21 cellular contexts compared by ENCODE assay signal in genomic region chr2:156841321-156841720, GRCh38.
A peak's percentile ranks its signal among the peaks of the same experiment; 100 is the strongest.
DNase-seq lines count a peak whose midpoint lies in the region; ATAC-seq lines count a peak whose summit lies in the region.
"Had no signal": no experiment of that assay in that cellular context is flagged by ENCODE, and none has a peak within 500 bp of the region (broad histone marks: within the 10 kb centered on the region; RNA-seq: fewer than 3 reads in every experiment).

No MANE protein-coding gene starts in this region.

- DNase-seq in NAMALWA (ENCODE audit: low spot score): peak; percentile 6
- no peak for DNase-seq in SW 1271 (lab: John Stamatoyannopoulos, UW)
- no peak for DNase-seq in Ammon's horn (ENCODE audit: low spot score)
- DNase-seq in HK-2 (ENCODE audit: unreplicated experiment): no peak
- DNase-seq: activated CD4-positive, alpha-beta T cell treated with anti-CD3 and anti-CD28 coated beads, Interleukin-2, amount 50 U/mL, for 4 hours; caudate nucleus; GDM1; head of caudate nucleus; immature natural killer cell; left ventricle myocardium superior; MV-4-11; NCI-H187 treated with DMSO at 0.1 percent for 48 hours; NCI-H2227 treated with DMSO at 0.1 percent for 48 hours; nephron progenitor cell; posterior cingulate gyrus; stimulated activated naive CD4-positive, alpha-beta T cell had no signal

- ATAC-seq in GM18508 (IDR thresholded peaks at IDR 0.05; ENCODE audit: insufficient read depth, unreplicated experiment) (peak; percentile 50), GM19395 (IDR thresholded peaks at IDR 0.05; ENCODE audit: unreplicated experiment) (peak; percentile 68), HG03025 (IDR thresholded peaks at IDR 0.05; ENCODE audit: low FRiP score, unreplicated experiment) (peak; percentile 79)
- no peak for ATAC-seq in activated CD4-positive, CD25-positive, alpha-beta regulatory T cell treated with anti-CD3 and anti-CD28 coated beads, Interleukin-2, amount 50 U/mL, for 24 hours
- ATAC-seq: left ventricle myocardium superior, Panc1 had no signal

Comparison
In these comparisons a context has a peak if more than half of its experiments do, and no peak if none do; other contexts are left out.
1. ATAC-seq: peak in GM18508 (single experiment), GM19395 (single experiment) and HG03025 (single experiment); none in activated CD4-positive, CD25-positive, alpha-beta regulatory T cell treated with anti-CD3 and anti-CD28 coated beads, Interleukin-2, amount 50 U/mL, for 24 hours (0 of 2).